In genomic region chr16:1770328-1771071, GRCh38 we compare ENCODE assay signal across 1 cellular context.
A peak's percentile ranks its signal among the peaks of the same experiment; 100 is the strongest.
TF ChIP-seq lines count a peak whose summit lies in the region.

No MANE protein-coding gene starts in this region.

TF ChIP-seq in GM12878, 131 proteins besides CTCF, POLR2A, EP300 and RAD21 (continued from another document):
- TF ChIP-seq CHD2 (IDR thresholded peaks at IDR 0.05; ENCODE audit: borderline replicate concordance, low read depth, low read length): no peak
- TF ChIP-seq FOXM1 (IDR thresholded peaks at IDR 0.05; ENCODE audit: low read depth, low read length): no peak
- TF ChIP-seq ZSCAN29 (IDR thresholded peaks at IDR 0.05): no peak
- TF ChIP-seq TAF1 (IDR thresholded peaks at IDR 0.05; ENCODE audit: borderline replicate concordance, low read depth, low read length): no peak
- no peak for TF ChIP-seq MEF2A (IDR thresholded peaks at IDR 0.05; ENCODE audit: insufficient read depth, low read depth, low read length)
- no peak for TF ChIP-seq HCFC1 (IDR thresholded peaks at IDR 0.05; ENCODE audit: low read length)
- peak; percentile 53; the same call in 1 of the 2 replicates for TF ChIP-seq SMAD5 (IDR thresholded peaks at IDR 0.05; ENCODE audit: low read depth)
- TF ChIP-seq CBX5 (IDR thresholded peaks at IDR 0.05; ENCODE audit: low read depth): no peak
- no peak for TF ChIP-seq SREBF1 (IDR thresholded peaks at IDR 0.05; ENCODE audit: low read length)
- TF ChIP-seq MLLT1 (IDR thresholded peaks at IDR 0.05): peak; percentile 70; the same call in 1 of the 2 replicates
- peak; percentile 15; the same call in 1 of the 2 replicates for TF ChIP-seq RB1 (IDR thresholded peaks at IDR 0.05; ENCODE audit: borderline replicate concordance)
- peak; percentile 66; the same call in 1 of the 2 replicates for TF ChIP-seq POLR2AphosphoS5 (IDR thresholded peaks at IDR 0.05; ENCODE audit: low read length)
- TF ChIP-seq CEBPZ (IDR thresholded peaks at IDR 0.05; ENCODE audit: low read depth, low read length): no peak
- no peak for TF ChIP-seq DPF2 (IDR thresholded peaks at IDR 0.05)
- no peak for TF ChIP-seq WRNIP1 (IDR thresholded peaks at IDR 0.05; ENCODE audit: borderline replicate concordance, low read depth, low read length)
- no peak for TF ChIP-seq MTA2 (IDR thresholded peaks at IDR 0.05; ENCODE audit: low read depth)
- no peak for TF ChIP-seq IRF5 (IDR thresholded peaks at IDR 0.05; ENCODE audit: borderline replicate concordance)
- TF ChIP-seq EGR1 (IDR thresholded peaks at IDR 0.05; ENCODE audit: borderline replicate concordance in 1 of 2, low read depth in 2 of 2, low read length in 2 of 2): no peak
- TF ChIP-seq ZNF274 (IDR thresholded peaks at IDR 0.05; ENCODE audit: insufficient read depth, insufficient read length): no peak
- peak; percentile 29; the same call in 1 of the 2 replicates for TF ChIP-seq LARP7 (IDR thresholded peaks at IDR 0.05)
- TF ChIP-seq, protein P1, sequence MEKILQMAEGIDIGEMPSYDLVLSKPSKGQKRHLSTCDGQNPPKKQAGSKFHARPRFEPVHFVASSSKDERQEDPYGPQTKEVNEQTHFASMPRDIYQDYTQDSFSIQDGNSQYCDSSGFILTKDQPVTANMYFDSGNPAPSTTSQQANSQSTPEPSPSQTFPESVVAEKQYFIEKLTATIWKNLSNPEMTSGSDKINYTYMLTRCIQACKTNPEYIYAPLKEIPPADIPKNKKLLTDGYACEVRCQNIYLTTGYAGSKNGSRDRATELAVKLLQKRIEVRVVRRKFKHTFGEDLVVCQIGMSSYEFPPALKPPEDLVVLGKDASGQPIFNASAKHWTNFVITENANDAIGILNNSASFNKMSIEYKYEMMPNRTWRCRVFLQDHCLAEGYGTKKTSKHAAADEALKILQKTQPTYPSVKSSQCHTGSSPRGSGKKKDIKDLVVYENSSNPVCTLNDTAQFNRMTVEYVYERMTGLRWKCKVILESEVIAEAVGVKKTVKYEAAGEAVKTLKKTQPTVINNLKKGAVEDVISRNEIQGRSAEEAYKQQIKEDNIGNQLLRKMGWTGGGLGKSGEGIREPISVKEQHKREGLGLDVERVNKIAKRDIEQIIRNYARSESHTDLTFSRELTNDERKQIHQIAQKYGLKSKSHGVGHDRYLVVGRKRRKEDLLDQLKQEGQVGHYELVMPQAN (conservative IDR thresholded peaks at IDR 0.05): no peak
- TF ChIP-seq NRF1 (conservative IDR thresholded peaks at IDR 0.05; ENCODE audit: low read depth, low read length): no peak
- TF ChIP-seq, protein P2, sequence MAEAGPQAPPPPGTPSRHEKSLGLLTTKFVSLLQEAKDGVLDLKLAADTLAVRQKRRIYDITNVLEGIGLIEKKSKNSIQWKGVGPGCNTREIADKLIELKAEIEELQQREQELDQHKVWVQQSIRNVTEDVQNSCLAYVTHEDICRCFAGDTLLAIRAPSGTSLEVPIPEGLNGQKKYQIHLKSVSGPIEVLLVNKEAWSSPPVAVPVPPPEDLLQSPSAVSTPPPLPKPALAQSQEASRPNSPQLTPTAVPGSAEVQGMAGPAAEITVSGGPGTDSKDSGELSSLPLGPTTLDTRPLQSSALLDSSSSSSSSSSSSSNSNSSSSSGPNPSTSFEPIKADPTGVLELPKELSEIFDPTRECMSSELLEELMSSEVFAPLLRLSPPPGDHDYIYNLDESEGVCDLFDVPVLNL (IDR thresholded peaks at IDR 0.05; ENCODE audit: low read depth, low read length): no peak
- TF ChIP-seq NFIC (IDR thresholded peaks at IDR 0.05; ENCODE audit: low read depth, low read length): no peak
